In the genomic region with DNA sequence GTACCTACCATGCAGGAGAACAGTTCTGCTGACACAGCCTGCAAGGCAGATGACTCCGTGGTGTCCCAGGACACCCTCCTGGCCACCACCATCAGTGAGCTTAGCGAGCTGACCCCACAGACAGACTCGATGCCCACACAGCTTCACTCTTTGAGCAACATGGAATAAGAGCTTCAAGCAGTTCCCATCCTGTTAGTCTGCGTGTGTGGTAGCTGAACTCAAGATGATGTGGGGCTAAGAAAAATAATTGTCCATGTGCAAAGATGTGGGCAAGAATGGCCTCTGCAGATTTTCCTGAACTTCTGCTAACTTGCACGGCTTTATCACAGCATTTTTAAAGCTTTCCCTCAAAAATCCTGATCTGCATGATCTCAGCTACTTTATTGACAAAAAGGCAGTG, we compare ENCODE assay signal across 26 cellular contexts.
"Had no signal": no experiment of that assay in that cellular context is flagged by ENCODE, and none has a peak within 500 bp of the region (broad histone marks: within the 10 kb centered on the region; RNA-seq: fewer than 3 reads in every experiment).

No MANE protein-coding gene starts in this region.

- H3K9me3 Mint-ChIP-seq: activated CD4-positive, alpha-beta memory T cell treated with anti-CD3 and anti-CD28 coated beads for 36 hours; activated CD4-positive, alpha-beta T cell treated with anti-CD3 and anti-CD28 coated beads, Interleukin-2, amount 10 ng/mL, durations not matched to agents 24 days and 14 days; activated naive CD8-positive, alpha-beta T cell treated with anti-CD3 and anti-CD28 coated beads for 36 hours; activated T-cell treated with anti-CD3 and anti-CD28 coated beads, Interleukin-2, amount 50 U/mL, for 4 hours; activated T-helper 17 cell treated with anti-CD3 and anti-CD28 coated beads, Interleukin-2, amount 50 U/mL, for 72 hours; brain had no signal

- H3K27me3 Mint-ChIP-seq: activated CD4-positive, alpha-beta memory T cell treated with anti-CD3 and anti-CD28 coated beads for 36 hours; activated CD4-positive, alpha-beta T cell treated with anti-CD3 and anti-CD28 coated beads for 36 hours; activated CD4-positive, alpha-beta T cell treated with anti-CD3 and anti-CD28 coated beads, Interleukin-2, amount 10 ng/mL, durations not matched to agents 24 days and 14 days; activated naive CD8-positive, alpha-beta T cell treated with anti-CD3 and anti-CD28 coated beads for 36 hours; activated T-helper 17 cell treated with anti-CD3 and anti-CD28 coated beads, Interleukin-2, amount 50 U/mL, for 72 hours; brain had no signal

- H3K36me3 ChIP-seq: breast epithelium had no signal

- H3K27ac Mint-ChIP-seq: activated CD4-positive, alpha-beta memory T cell treated with anti-CD3 and anti-CD28 coated beads for 36 hours; activated CD4-positive, alpha-beta T cell treated with anti-CD3 and anti-CD28 coated beads for 36 hours; activated naive CD8-positive, alpha-beta T cell treated with anti-CD3 and anti-CD28 coated beads for 36 hours; activated T-helper 17 cell treated with anti-CD3 and anti-CD28 coated beads, Interleukin-2, amount 50 U/mL, for 72 hours had no signal

- H3K9me3 ChIP-seq: ascending aorta, breast epithelium, colonic mucosa, heart left ventricle had no signal

- H3K4me3 Mint-ChIP-seq: activated CD4-positive, alpha-beta memory T cell treated with anti-CD3 and anti-CD28 coated beads for 36 hours; activated CD4-positive, alpha-beta T cell treated with anti-CD3 and anti-CD28 coated beads for 36 hours; activated CD4-positive, alpha-beta T cell treated with anti-CD3 and anti-CD28 coated beads, Interleukin-2, amount 10 ng/mL, durations not matched to agents 24 days and 14 days; activated naive CD8-positive, alpha-beta T cell treated with anti-CD3 and anti-CD28 coated beads for 36 hours; activated T-cell treated with anti-CD3 and anti-CD28 coated beads, Interleukin-2, amount 50 U/mL, for 4 hours; activated T-helper 17 cell treated with anti-CD3 and anti-CD28 coated beads, Interleukin-2, amount 50 U/mL, for 72 hours; brain had no signal

- ATAC-seq: activated CD4-positive, alpha-beta T cell treated with anti-CD3 and anti-CD28 coated beads for 36 hours; activated T-cell treated with anti-CD3 and anti-CD28 coated beads, Interleukin-2, amount 50 U/mL, for 4 hours; activated T-helper 17 cell treated with anti-CD3 and anti-CD28 coated beads, Interleukin-2, amount 50 U/mL, for 72 hours; esophagus mucosa; heart left ventricle had no signal

- H3K27ac ChIP-seq: ascending aorta, breast epithelium, colonic mucosa, heart left ventricle had no signal

- H3K4me3 ChIP-seq: ascending aorta, breast epithelium, cardiac muscle cell, colonic mucosa, heart left ventricle had no signal

- H3K4me1 ChIP-seq: colonic mucosa had no signal

- DNase-seq: activated CD4-positive, alpha-beta memory T cell treated with anti-CD3 and anti-CD28 coated beads for 36 hours; activated CD4-positive, alpha-beta T cell treated with anti-CD3 and anti-CD28 coated beads for 36 hours; activated CD4-positive, alpha-beta T cell treated with anti-CD3 and anti-CD28 coated beads, Interleukin-2, amount 10 ng/mL, durations not matched to agents 24 days and 14 days; activated CD4-positive, CD25-positive, alpha-beta regulatory T cell; activated CD4-positive, CD25-positive, alpha-beta regulatory T cell treated with anti-CD3 and anti-CD28 coated beads, Interleukin-2, amount 50 U/mL, for 72 hours; activated CD8-positive, alpha-beta memory T cell treated with anti-CD3 and anti-CD28 coated beads for 24 hours; activated effector memory CD4-positive, alpha-beta T cell treated with Interleukin-2 at 50 U/mL for 16 hours; activated gamma-delta T cell treated with Interleukin-2 at 50 U/mL for 16 hours; activated naive CD4-positive, alpha-beta T cell treated with anti-CD3 and anti-CD28 coated beads, Interleukin-2, amount 50 U/mL, for 16 hours; activated naive CD4-positive, alpha-beta T cell treated with Interleukin-2 at 50 U/mL for 16 hours; activated naive CD8-positive, alpha-beta T cell treated with anti-CD3 and anti-CD28 coated beads for 36 hours; activated T-cell treated with anti-CD3 and anti-CD28 coated beads, Interleukin-2, amount 50 U/mL, for 4 hours; central memory CD4-positive, alpha-beta T cell; cerebellar nuclear complex; colonic mucosa; effector CD8-positive, alpha-beta T cell; foreskin fibroblast; glutamatergic neuron; heart left ventricle; T-helper 2 cell had no signal

- H3K27me3 ChIP-seq: ascending aorta, breast epithelium, cardiac muscle cell, colonic mucosa, heart left ventricle had no signal
